17 cellular contexts compared by ENCODE assay signal in the genomic region with DNA sequence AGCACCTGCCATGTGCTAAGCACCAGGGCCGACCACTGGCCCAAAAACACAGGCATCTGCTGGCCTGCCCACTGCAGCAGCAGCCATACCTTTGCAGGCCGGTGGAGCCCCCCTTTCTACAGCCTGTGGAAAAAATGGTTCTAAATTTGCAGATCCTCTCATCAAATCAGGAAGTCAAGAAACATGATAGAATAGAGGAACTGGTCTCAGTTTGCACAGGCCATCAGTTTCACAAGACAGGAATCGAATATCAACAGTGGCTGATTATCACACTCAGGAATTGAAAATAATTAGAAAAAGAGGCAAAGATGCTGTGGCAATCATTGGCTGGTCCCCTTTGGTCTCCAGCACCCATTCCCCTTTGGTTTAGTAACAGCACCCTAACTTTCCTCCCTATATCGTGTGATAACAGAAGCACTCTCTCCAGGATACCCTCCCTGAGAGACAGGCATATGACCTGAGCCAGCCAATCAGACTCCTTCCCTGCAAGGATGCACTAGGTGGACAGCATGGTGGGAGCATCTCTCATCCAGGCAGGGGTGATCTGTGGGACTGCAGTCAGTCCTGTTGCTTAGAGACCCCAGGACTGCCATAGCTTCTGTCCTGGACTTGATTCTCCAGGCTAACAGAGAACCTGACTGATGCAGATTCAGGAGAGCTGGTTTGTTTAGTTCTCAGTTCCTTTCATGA. TPM values are rescaled to one million over a fixed set of nuclear protein-coding genes. Genes with fewer than 3 reads are reported as not detected.
A peak's percentile ranks its signal among the peaks of the same experiment; 100 is the strongest.
DNase-seq lines count a peak whose midpoint lies in the region; ATAC-seq, FAIRE-seq and TF ChIP-seq lines count a peak whose summit lies in the region.
"Had no signal": no experiment of that assay in that cellular context is flagged by ENCODE, and none has a peak within 500 bp of the region (broad histone marks: within the 10 kb centered on the region; RNA-seq: fewer than 3 reads in every experiment).

No MANE protein-coding gene starts in this region.

- intact Hi-C loops in left ventricle myocardium inferior (cut with micrococcal nuclease) (no loop called here), left cardiac atrium (cut with DNase I) (no loop called here)
- intact Hi-C loops in activated naive CD4-positive, alpha-beta T cell treated with anti-CD3 and anti-CD28 coated beads for 36 hours (cut with micrococcal nuclease) = no loop called here

- no peak overlapping the region for H3K9ac ChIP-seq in neural progenitor cell

- H2AFZ ChIP-seq in neural progenitor cell (replicated peaks) = no peak overlapping the region

- DNase-seq in left ventricle myocardium inferior (no peak), left cardiac atrium (no peak), RWPE1 (ENCODE audit: low spot score) (no peak), frontal cortex (ENCODE audit: low spot score in 2 of 2) (no peak), neural progenitor cell (ENCODE audit: low spot score) (no peak)
- no peak for DNase-seq in activated naive CD4-positive, alpha-beta T cell treated with anti-CD3 and anti-CD28 coated beads for 36 hours
- no peak for DNase-seq in activated T-cell treated with anti-CD3 and anti-CD28 coated beads, Interleukin-2, amount 50 U/mL, for 24 hours
- DNase-seq: amniotic stem cell, kidney, NCI-H526, trophoblast cell had no signal

- CTCF ChIA-PET in RWPE1 (lab: Yijun Ruan, JAX) = interaction anchor here (1.0 to 6.0 kb wide), 2 partner anchors 35 to 38 kb away, joined by 4 to 44 read pairs; no protein-coding TSS in a partner anchor
- CTCF ChIA-PET in activated naive CD4-positive, alpha-beta T cell treated with anti-CD3 and anti-CD28 coated beads for 36 hours (lab: Charles Lee) = no interaction called here

- no peaks in the 10 kb centered on the region for H3K79me2 ChIP-seq in neural progenitor cell (ENCODE audit: low read depth)

- H3K36me3 ChIP-seq in left ventricle myocardium inferior = no peaks in the 10 kb centered on the region
- no peaks in the 10 kb centered on the region for H3K36me3 ChIP-seq in esophagus (ENCODE audit: control insufficient read depth in 2 of 2, insufficient read depth in 2 of 2, low read length in 1 of 2)
- H3K36me3 ChIP-seq in neural progenitor cell = no peaks in the 10 kb centered on the region

- peaks cover 26% of the 10 kb centered on the region for H3K27me3 ChIP-seq in left ventricle myocardium inferior (ENCODE audit: low read depth)
- H3K27me3 ChIP-seq in esophagus (ENCODE audit: control insufficient read depth in 1 of 2, insufficient read depth in 2 of 2, low read length in 2 of 2) = no peaks in the 10 kb centered on the region
- H3K27me3 ChIP-seq in neural progenitor cell = peaks cover 27% of the 10 kb centered on the region

- H3K27me3 Mint-ChIP-seq in activated naive CD4-positive, alpha-beta T cell treated with anti-CD3 and anti-CD28 coated beads for 36 hours (ENCODE audit: low read depth) = peaks cover 14% of the 10 kb centered on the region
- H3K27me3 Mint-ChIP-seq in activated T-cell treated with anti-CD3 and anti-CD28 coated beads, Interleukin-2, amount 50 U/mL, for 24 hours = peaks cover 26% of the 10 kb centered on the region
- H3K27me3 Mint-ChIP-seq in neural progenitor cell (ENCODE audit: insufficient read depth, low read depth) = peaks cover 8% of the 10 kb centered on the region

- no peaks in the 10 kb centered on the region for H3K9me3 ChIP-seq in left ventricle myocardium inferior (replicated peaks)
- H3K9me3 ChIP-seq in esophagus (ENCODE audit: control insufficient read depth in 2 of 2, insufficient read depth in 1 of 2, low read depth in 1 of 2, low read length in 1 of 2) = no peaks in the 10 kb centered on the region
- H3K9me3 ChIP-seq in neural progenitor cell (ENCODE audit: low read depth) = no peaks in the 10 kb centered on the region

- no peak for TF ChIP-seq CTCF in left ventricle myocardium inferior (IDR thresholded peaks at IDR 0.05; ENCODE audit: borderline replicate concordance)
- no peak for TF ChIP-seq CTCF in RWPE1 (conservative IDR thresholded peaks at IDR 0.05; ENCODE audit: low read depth)
- TF ChIP-seq CTCF in neural progenitor cell (IDR thresholded peaks at IDR 0.05) = no peak

- H3K4me2 ChIP-seq in neural progenitor cell = no peak overlapping the region

- H3F3A ChIP-seq in neural progenitor cell (ENCODE audit: low read depth) = peaks cover 7% of the 10 kb centered on the region

- POLR2A ChIA-PET in RWPE1 (lab: Yijun Ruan, JAX; ENCODE audit: low non-redundant PET) = no interaction called here

- H3K9me3 Mint-ChIP-seq in activated naive CD4-positive, alpha-beta T cell treated with anti-CD3 and anti-CD28 coated beads for 36 hours = no peaks in the 10 kb centered on the region
- no peaks in the 10 kb centered on the region for H3K9me3 Mint-ChIP-seq in activated T-cell treated with anti-CD3 and anti-CD28 coated beads, Interleukin-2, amount 50 U/mL, for 24 hours
- no peaks in the 10 kb centered on the region for H3K9me3 Mint-ChIP-seq in neural progenitor cell
- H3K9me3 Mint-ChIP-seq: neural crest cell had no signal

- H3K36me3 Mint-ChIP-seq in activated naive CD4-positive, alpha-beta T cell treated with anti-CD3 and anti-CD28 coated beads for 36 hours (ENCODE audit: low read depth) = peaks cover 1% of the 10 kb centered on the region
- peaks cover 6% of the 10 kb centered on the region for H3K36me3 Mint-ChIP-seq in activated T-cell treated with anti-CD3 and anti-CD28 coated beads, Interleukin-2, amount 50 U/mL, for 24 hours (ENCODE audit: low read depth)
- H3K36me3 Mint-ChIP-seq in neural progenitor cell = peaks cover 5% of the 10 kb centered on the region

- H3K4me3 Mint-ChIP-seq in activated naive CD4-positive, alpha-beta T cell treated with anti-CD3 and anti-CD28 coated beads for 36 hours = no peak overlapping the region
- H3K4me3 Mint-ChIP-seq in activated T-cell treated with anti-CD3 and anti-CD28 coated beads, Interleukin-2, amount 50 U/mL, for 24 hours = no peak overlapping the region
- H3K4me3 Mint-ChIP-seq in neural progenitor cell = no peak overlapping the region
- H3K4me3 Mint-ChIP-seq: neural crest cell had no signal

- WGBS in esophagus, 2 donors = 73 to 85% methylated on average over 4 of the region's 4 CpGs

- H3K27ac ChIP-seq in left ventricle myocardium inferior (replicated peaks) (peak overlapping the region; percentile 36), RWPE1 (peak overlapping the region; percentile 86), esophagus (ENCODE audit: low read depth in 2 of 2, low read length in 1 of 2) (peak overlapping the region; percentile 46 to 86), neural progenitor cell (no peak overlapping the region)

- H3K4me1 ChIP-seq in left ventricle myocardium inferior (peaks cover 11% of the 10 kb centered on the region), esophagus (ENCODE audit: control insufficient read depth in 2 of 2, insufficient read depth in 2 of 2, low read length in 1 of 2) (peaks cover 9 to 17% of the 10 kb centered on the region in 2 donors), neural progenitor cell (peaks cover 4% of the 10 kb centered on the region)

- no peak overlapping the region for H3K27ac Mint-ChIP-seq in activated naive CD4-positive, alpha-beta T cell treated with anti-CD3 and anti-CD28 coated beads for 36 hours
- no peak overlapping the region for H3K27ac Mint-ChIP-seq in activated T-cell treated with anti-CD3 and anti-CD28 coated beads, Interleukin-2, amount 50 U/mL, for 24 hours
- no peak overlapping the region for H3K27ac Mint-ChIP-seq in neural progenitor cell

- H3K4me1 Mint-ChIP-seq in activated naive CD4-positive, alpha-beta T cell treated with anti-CD3 and anti-CD28 coated beads for 36 hours (ENCODE audit: low read depth) = peaks cover 11% of the 10 kb centered on the region
- H3K4me1 Mint-ChIP-seq in activated T-cell treated with anti-CD3 and anti-CD28 coated beads, Interleukin-2, amount 50 U/mL, for 24 hours (ENCODE audit: low read depth) = peaks cover 12% of the 10 kb centered on the region
- peaks cover 17% of the 10 kb centered on the region for H3K4me1 Mint-ChIP-seq in neural progenitor cell

- no peak overlapping the region for H3K4me3 ChIP-seq in left ventricle myocardium inferior
- no peak overlapping the region for H3K4me3 ChIP-seq in esophagus (ENCODE audit: low read depth in 1 of 2, low read length in 2 of 2)
- no peak overlapping the region for H3K4me3 ChIP-seq in neural progenitor cell

- FAIRE-seq in frontal cortex (lab: Jason Lieb, UNC) = no peak
- FAIRE-seq: kidney had no signal

- no peak for ATAC-seq in left cardiac atrium

- H4K20me1 ChIP-seq in neural progenitor cell (ENCODE audit: low read depth) = no peaks in the 10 kb centered on the region

RNA-seq across cellular contexts. Expression of gene PAK6, which starts 3.5 kb away (rescaled TPM):
- 8.2 TPM for total RNA-seq in left ventricle myocardium inferior
- total RNA-seq in left cardiac atrium = 10 to 100 TPM in 1 of 2 donors, 1 to 10 TPM in 1; 6.8 to 10.1 TPM
- polyA plus RNA-seq in esophagus = 10 to 100 TPM; 14.7 to 16.6 TPM
- not detected for total RNA-seq in activated naive CD4-positive, alpha-beta T cell treated with anti-CD3 and anti-CD28 coated beads for 36 hours
- total RNA-seq in frontal cortex = 11.8 TPM
- total RNA-seq in neural progenitor cell (ENCODE audit: low replicate concordance) = 0.90 TPM in 1 of 2 replicates, not detected in the other
- total RNA-seq: dermis microvascular lymphatic vessel endothelial cell had no signal

RNA-seq across cellular contexts. Expression of gene ANKRD63, which starts 47.5 kb away (rescaled TPM):
- total RNA-seq in left ventricle myocardium inferior = not detected
- under 1 TPM in 1 of 2 donors, not detected in 1; 0.65 TPM for total RNA-seq in left cardiac atrium
- not detected for polyA plus RNA-seq in esophagus
- not detected for total RNA-seq in activated naive CD4-positive, alpha-beta T cell treated with anti-CD3 and anti-CD28 coated beads for 36 hours
- 2.0 TPM for total RNA-seq in frontal cortex
- total RNA-seq in neural progenitor cell (ENCODE audit: low replicate concordance) = not detected in 2 replicates
- total RNA-seq: dermis microvascular lymphatic vessel endothelial cell, fibroblast of villous mesenchyme, kidney, M059J, neural crest cell, skeletal muscle tissue had no signal
